In genomic region chr10:74518076-74518475, GRCh38 we compare ENCODE assay signal across 25 cellular contexts.
"Had no signal": no experiment of that assay in that cellular context is flagged by ENCODE, and none has a peak within 500 bp of the region (broad histone marks: within the 10 kb centered on the region; RNA-seq: fewer than 3 reads in every experiment).

No MANE protein-coding gene starts in this region.

- H2AFZ ChIP-seq: hepatocyte had no signal

- H3K27me3 Mint-ChIP-seq: activated CD4-positive, alpha-beta T cell treated with anti-CD3 and anti-CD28 coated beads, Interleukin-2, amount 10 ng/mL, durations not matched to agents 7 days and 5 days had no signal

- H3K4me1 Mint-ChIP-seq: activated CD4-positive, alpha-beta T cell treated with anti-CD3 and anti-CD28 coated beads, Interleukin-2, amount 10 ng/mL, durations not matched to agents 7 days and 5 days; immature natural killer cell; natural killer cell had no signal

- H3K9me3 ChIP-seq: body of pancreas, ovary, prostate gland had no signal

- H3K27me3 ChIP-seq: body of pancreas, hepatocyte, left lung, neutrophil, ovary, upper lobe of left lung had no signal

- H3K4me2 ChIP-seq: hepatocyte had no signal

- DNase-seq: activated CD4-positive, alpha-beta T cell treated with anti-CD3 and anti-CD28 coated beads, Interleukin-2, amount 10 ng/mL, durations not matched to agents 7 days and 5 days; activated CD4-positive, CD25-positive, alpha-beta regulatory T cell treated with anti-CD3 and anti-CD28 coated beads, Interleukin-2, amount 50 U/mL, for 72 hours; activated CD8-positive, alpha-beta T cell treated with anti-CD3 and anti-CD28 coated beads, Interleukin-2, amount 10 ng/mL, durations not matched to agents 7 days and 5 days; activated gamma-delta T cell; activated naive CD4-positive, alpha-beta T cell treated with anti-CD3 and anti-CD28 coated beads, Interleukin-2, amount 50 U/mL, for 16 hours; anterior cingulate cortex; body of pancreas; glutamatergic neuron; immature natural killer cell; kidney glomerular epithelial cell; left lung; midbrain; natural killer cell; ovary; stimulated activated CD4-positive, alpha-beta T cell treated with anti-CD3 and anti-CD28 coated beads, Interleukin-4, amount 100 ng/mL, for 4 hours; stimulated activated naive CD8-positive, alpha-beta T cell treated with anti-CD3 and anti-CD28 coated beads, Interleukin-15, Interleukin-2, amounts not matched to agents 100 U/mL and 50 U/mL, for 24 hours; upper lobe of left lung; WERI-Rb-1 had no signal

- H3K36me3 ChIP-seq: left lung, neutrophil, ovary, prostate gland, upper lobe of left lung, WERI-Rb-1 had no signal

- H3K4me3 ChIP-seq: body of pancreas, hepatocyte, left lung, lung, ovary, prostate gland, upper lobe of left lung had no signal

- H3K27ac Mint-ChIP-seq: activated CD4-positive, alpha-beta T cell treated with anti-CD3 and anti-CD28 coated beads, Interleukin-2, amount 10 ng/mL, durations not matched to agents 7 days and 5 days; activated CD8-positive, alpha-beta T cell treated with anti-CD3 and anti-CD28 coated beads, Interleukin-2, amount 10 ng/mL, durations not matched to agents 7 days and 5 days; activated T-helper 1 cell treated with anti-CD3 and anti-CD28 coated beads, Interleukin-12 subunit alpha, Interleukin-12 subunit beta, Interleukin-2, Interleukin-4 antibody, amounts not matched to agents 30 ng/mL and 10 ng/mL and 1 ng/mL, durations not matched to agents 14 hours and 24 hours and 36 hours; immature natural killer cell; natural killer cell; T-helper 2 cell treated with Interferon-gamma antibody and Interleukin-4, amounts not matched to agents 5 μg/mL and 100 μg/mL, for 36 hours had no signal

- H3K4me3 Mint-ChIP-seq: activated CD4-positive, alpha-beta T cell treated with anti-CD3 and anti-CD28 coated beads, Interleukin-2, amount 10 ng/mL, durations not matched to agents 7 days and 5 days; activated CD8-positive, alpha-beta T cell treated with anti-CD3 and anti-CD28 coated beads, Interleukin-2, amount 10 ng/mL, durations not matched to agents 7 days and 5 days; activated T-helper 1 cell treated with anti-CD3 and anti-CD28 coated beads, Interleukin-12 subunit alpha, Interleukin-12 subunit beta, Interleukin-2, Interleukin-4 antibody, amounts not matched to agents 30 ng/mL and 10 ng/mL and 1 ng/mL, durations not matched to agents 14 hours and 24 hours and 36 hours; immature natural killer cell; natural killer cell; T-helper 2 cell treated with Interferon-gamma antibody and Interleukin-4, amounts not matched to agents 5 μg/mL and 100 μg/mL, for 36 hours had no signal

- H3K4me1 ChIP-seq: body of pancreas, left lung, prostate gland, upper lobe of left lung had no signal

- H3K27ac ChIP-seq: body of pancreas, epithelial cell of prostate, hepatocyte, left lung, neutrophil, ovary, prostate gland, upper lobe of left lung, WERI-Rb-1 had no signal
